In genomic region chr2:18299423-18300212, GRCh38 we compare ENCODE assay signal across 12 cellular contexts.
DNase-seq lines count a peak whose midpoint lies in the region; TF ChIP-seq lines count a peak whose summit lies in the region.
"Had no signal": no experiment of that assay in that cellular context is flagged by ENCODE, and none has a peak within 500 bp of the region (broad histone marks: within the 10 kb centered on the region; RNA-seq: fewer than 3 reads in every experiment).

No MANE protein-coding gene starts in this region.

- intact Hi-C loops in spleen (cut with DNase I; ENCODE audit: low total_unique reads): no loop called here

- no peak overlapping the region for H3K4me3 ChIP-seq in endodermal cell (ENCODE audit: low read length)
- no peak overlapping the region for H3K4me3 ChIP-seq in mesendoderm (ENCODE audit: low read length)
- no peak overlapping the region for H3K4me3 ChIP-seq in spleen
- H3K4me3 ChIP-seq in effector memory CD4-positive, alpha-beta T cell (ENCODE audit: insufficient read depth, low read depth, low read length, poor library complexity, severe bottlenecking): no peak overlapping the region

- H3K4me2 ChIP-seq in mesendoderm (ENCODE audit: low read length): no peak overlapping the region

- H3K27me3 ChIP-seq in endodermal cell (ENCODE audit: control insufficient read depth, insufficient read depth, low read length, poor library complexity, severe bottlenecking) (no peaks in the 10 kb centered on the region), mesendoderm (ENCODE audit: insufficient read depth, low read length, poor library complexity) (no peaks in the 10 kb centered on the region), spleen (replicated peaks in 1 of 7) (no peaks in the 10 kb centered on the region)
- no peaks in the 10 kb centered on the region for H3K27me3 ChIP-seq in effector memory CD4-positive, alpha-beta T cell (replicated peaks; ENCODE audit: control insufficient read depth, insufficient read depth, low read length, poor library complexity, severe bottlenecking)
- H3K27me3 ChIP-seq: neutrophil had no signal

- peak overlapping the region; percentile 92 for H3K27ac ChIP-seq in endodermal cell (ENCODE audit: low read depth, low read length)
- no peak overlapping the region for H3K27ac ChIP-seq in mesendoderm (ENCODE audit: low read depth, low read length)
- no peak overlapping the region for H3K27ac ChIP-seq in spleen
- no peak overlapping the region for H3K27ac ChIP-seq in effector memory CD4-positive, alpha-beta T cell (ENCODE audit: insufficient read depth, low read length, poor library complexity, severe bottlenecking)
- H3K27ac ChIP-seq: neutrophil had no signal

- H3K4ac ChIP-seq in mesendoderm (ENCODE audit: low read depth, low read length): peak overlapping the region; percentile 43

- H3K4me3 Mint-ChIP-seq in endodermal cell: no peak overlapping the region
- H3K4me3 Mint-ChIP-seq: stimulated activated naive CD8-positive, alpha-beta T cell treated with anti-CD3 and anti-CD28 coated beads, Interleukin-15, amount 100 ng/mL, for 72 hours had no signal

- no peak overlapping the region for H2BK120ac ChIP-seq in mesendoderm (ENCODE audit: low read depth, low read length)

- H3K4me1 ChIP-seq in endodermal cell (ENCODE audit: control insufficient read depth, insufficient read depth, low read length) (no peaks in the 10 kb centered on the region), mesendoderm (ENCODE audit: control insufficient read depth, low read depth, low read length) (no peaks in the 10 kb centered on the region), spleen (no peaks in the 10 kb centered on the region)
- H3K4me1 ChIP-seq in effector memory CD4-positive, alpha-beta T cell (ENCODE audit: control insufficient read depth, insufficient read depth, low read length, poor library complexity, severe bottlenecking): no peaks in the 10 kb centered on the region

- no peaks in the 10 kb centered on the region for H3K27me3 Mint-ChIP-seq in endodermal cell (ENCODE audit: insufficient read depth)
- H3K27me3 Mint-ChIP-seq: stimulated activated naive CD8-positive, alpha-beta T cell treated with anti-CD3 and anti-CD28 coated beads, Interleukin-15, amount 100 ng/mL, for 72 hours had no signal

- no peak overlapping the region for H2BK5ac ChIP-seq in mesendoderm (ENCODE audit: low read length)

- TF ChIP-seq POLR2A in spleen (IDR thresholded peaks at IDR 0.05): no peak

- H3K79me2 ChIP-seq in mesendoderm (ENCODE audit: control insufficient read depth, insufficient read depth, low read length): no peaks in the 10 kb centered on the region

- H3K36me3 ChIP-seq in endodermal cell (ENCODE audit: control insufficient read depth, insufficient read depth, low read length) (no peaks in the 10 kb centered on the region), mesendoderm (ENCODE audit: control insufficient read depth, insufficient read depth, low read length) (no peaks in the 10 kb centered on the region), spleen (no peaks in the 10 kb centered on the region)
- no peaks in the 10 kb centered on the region for H3K36me3 ChIP-seq in effector memory CD4-positive, alpha-beta T cell (ENCODE audit: control insufficient read depth, insufficient read depth, low read length)
- H3K36me3 ChIP-seq: neutrophil had no signal

- no peak overlapping the region for H4K5ac ChIP-seq in mesendoderm (ENCODE audit: low read length)

- H3K9me3 ChIP-seq in endodermal cell (ENCODE audit: control insufficient read depth, low read length) (no peaks in the 10 kb centered on the region), spleen (no peaks in the 10 kb centered on the region)
- no peaks in the 10 kb centered on the region for H3K9me3 ChIP-seq in effector memory CD4-positive, alpha-beta T cell (ENCODE audit: control insufficient read depth, low read length)
- H3K9me3 ChIP-seq: neutrophil had no signal

- H3K36me3 Mint-ChIP-seq in endodermal cell (ENCODE audit: low read depth): no peaks in the 10 kb centered on the region

- TF ChIP-seq CTCF in endodermal cell (conservative IDR thresholded peaks at IDR 0.05) (no peak), spleen (IDR thresholded peaks at IDR 0.05 in 8 of 11, conservative IDR thresholded peaks at IDR 0.05 in 3 of 11) (no peak)

- H3K9me3 Mint-ChIP-seq in endodermal cell: no peaks in the 10 kb centered on the region
- H3K9me3 Mint-ChIP-seq: stimulated activated naive CD8-positive, alpha-beta T cell treated with anti-CD3 and anti-CD28 coated beads, Interleukin-15, amount 100 ng/mL, for 72 hours had no signal

- H3K27ac Mint-ChIP-seq in endodermal cell: peak overlapping the region; percentile 92
- H3K27ac Mint-ChIP-seq: stimulated activated naive CD8-positive, alpha-beta T cell treated with anti-CD3 and anti-CD28 coated beads, Interleukin-15, amount 100 ng/mL, for 72 hours had no signal

- no peaks in the 10 kb centered on the region for H3K79me1 ChIP-seq in mesendoderm (ENCODE audit: low read length)

- H3K9ac ChIP-seq in endodermal cell (ENCODE audit: extremely low read depth, low read length, poor library complexity, severe bottlenecking) (no peak overlapping the region), mesendoderm (ENCODE audit: low read length) (no peak overlapping the region)

- no peak overlapping the region for H2AK5ac ChIP-seq in mesendoderm (ENCODE audit: low read length)

- WGBS in endodermal cell (ENCODE audit: insufficient coverage in 1 of 2, insufficient read length in 1 of 2), 2 experiments: 79 to 89% methylated on average over 8 to 9 of the region's 9 CpGs
- no CpG with 5 or more reads among the region's 9 CpGs for WGBS in mesendoderm (ENCODE audit: extremely low coverage, insufficient coverage, low lambda C conversion rate)
- WGBS in spleen, 5 donors: 78 to 90% (median 82%) methylated on average over 9 of the region's 9 CpGs

- DNase-seq in COR-L47 (lab: John Stamatoyannopoulos, UW): peak; percentile 0
- peak; percentile 71 for DNase-seq in NCI-H2171 treated with DMSO at 0.1 percent for 48 hours (lab: John Stamatoyannopoulos, UW)
- DNase-seq in endodermal cell: peak; percentile 65
- peak; percentile 96 for DNase-seq in mesendoderm
- no peak for DNase-seq in C1 segment of cervical spinal cord (lab: John Stamatoyannopoulos, UW)
- no peak for DNase-seq in medulla oblongata (ENCODE audit: extremely low spot score)
- DNase-seq in spleen: no peak
- no peak for DNase-seq in effector memory CD4-positive, alpha-beta T cell
- DNase-seq: central memory CD4-positive, alpha-beta T cell; NCI-H1417; stimulated activated naive CD8-positive, alpha-beta T cell treated with anti-CD3 and anti-CD28 coated beads, Interleukin-15, amount 100 ng/mL, for 72 hours had no signal

- H4K8ac ChIP-seq in mesendoderm (ENCODE audit: low read depth, low read length): no peak overlapping the region

- no peak overlapping the region for H3K23ac ChIP-seq in mesendoderm (ENCODE audit: low read length)

- H3K4me1 Mint-ChIP-seq in endodermal cell: peaks cover 6% of the 10 kb centered on the region
- H3K4me1 Mint-ChIP-seq: stimulated activated naive CD8-positive, alpha-beta T cell treated with anti-CD3 and anti-CD28 coated beads, Interleukin-15, amount 100 ng/mL, for 72 hours had no signal

- H3K56ac ChIP-seq in mesendoderm (ENCODE audit: low read length): no peak overlapping the region

- peak overlapping the region; percentile 68 for H3K18ac ChIP-seq in mesendoderm (ENCODE audit: low read length)

- H2BK15ac ChIP-seq in mesendoderm (replicated peaks; ENCODE audit: low read depth): peak overlapping the region; percentile 19

Comparison
In these comparisons a context has a peak if more than half of its experiments do, and no peak if none do; other contexts are left out.
1. DNase-seq: peak in COR-L47 (single experiment), NCI-H2171 treated with DMSO at 0.1 percent for 48 hours (single experiment), endodermal cell (single experiment) and mesendoderm (single experiment); none in C1 segment of cervical spinal cord (0 of 14), medulla oblongata (single experiment), spleen (single experiment) and effector memory CD4-positive, alpha-beta T cell (0 of 3).